In genomic region chr10:43054593-43054992, GRCh38 we compare ENCODE assay signal across 29 cellular contexts.
"Had no signal": no experiment of that assay in that cellular context is flagged by ENCODE, and none has a peak within 500 bp of the region (broad histone marks: within the 10 kb centered on the region; RNA-seq: fewer than 3 reads in every experiment).

No MANE protein-coding gene starts in this region.

- H3K27ac Mint-ChIP-seq: activated naive CD4-positive, alpha-beta T cell treated with anti-CD3 and anti-CD28 coated beads, Interleukin-2, amount 50 U/mL, for 24 hours; activated naive CD8-positive, alpha-beta T cell treated with anti-CD3 and anti-CD28 coated beads, Interleukin-2, amount 50 U/mL, for 24 hours; immature natural killer cell; T-helper 2 cell treated with Interferon-gamma antibody and Interleukin-4, amounts not matched to agents 5 μg/mL and 100 μg/mL, for 36 hours had no signal

- H3K9ac ChIP-seq: parathyroid adenoma had no signal

- H3K27me3 ChIP-seq: uterus had no signal

- H3K4me1 Mint-ChIP-seq: activated naive CD4-positive, alpha-beta T cell treated with anti-CD3 and anti-CD28 coated beads, Interleukin-2, amount 50 U/mL, for 24 hours; activated naive CD8-positive, alpha-beta T cell treated with anti-CD3 and anti-CD28 coated beads, Interleukin-2, amount 50 U/mL, for 24 hours; central memory CD8-positive, alpha-beta T cell; immature natural killer cell had no signal

- H3K27ac ChIP-seq: breast epithelium, esophagus muscularis mucosa, foreskin keratinocyte, heart left ventricle, left lung, parathyroid adenoma, psoas muscle, thoracic aorta, uterus had no signal

- H3K4me3 ChIP-seq: breast epithelium, esophagus muscularis mucosa, heart left ventricle, left lung, psoas muscle, thoracic aorta, uterus had no signal

- H3K36me3 ChIP-seq: breast epithelium, esophagus muscularis mucosa, heart left ventricle, left lung, thoracic aorta, uterus had no signal

- H3K36me3 Mint-ChIP-seq: activated naive CD4-positive, alpha-beta T cell treated with anti-CD3 and anti-CD28 coated beads, Interleukin-2, amount 50 U/mL, for 24 hours; immature natural killer cell had no signal

- ATAC-seq: activated naive CD8-positive, alpha-beta T cell treated with anti-CD3 and anti-CD28 coated beads, Interleukin-2, amount 50 U/mL, for 24 hours; foreskin keratinocyte; heart left ventricle; left lung; psoas muscle; stimulated activated naive CD8-positive, alpha-beta T cell treated with anti-CD3 and anti-CD28 coated beads, Interleukin-15, Interleukin-2, amounts not matched to agents 100 U/mL and 50 U/mL, for 24 hours had no signal

- H3K9me3 ChIP-seq: breast epithelium, esophagus muscularis mucosa, heart left ventricle, left lung, psoas muscle, thoracic aorta, uterus had no signal

- H3K9me3 Mint-ChIP-seq: activated naive CD4-positive, alpha-beta T cell treated with anti-CD3 and anti-CD28 coated beads, Interleukin-2, amount 50 U/mL, for 24 hours; activated naive CD8-positive, alpha-beta T cell treated with anti-CD3 and anti-CD28 coated beads, Interleukin-2, amount 50 U/mL, for 24 hours; central memory CD8-positive, alpha-beta T cell; immature natural killer cell; T-helper 2 cell treated with Interferon-gamma antibody and Interleukin-4, amounts not matched to agents 5 μg/mL and 100 μg/mL, for 36 hours had no signal

- H3K4me3 Mint-ChIP-seq: activated naive CD4-positive, alpha-beta T cell treated with anti-CD3 and anti-CD28 coated beads, Interleukin-2, amount 50 U/mL, for 24 hours; activated naive CD8-positive, alpha-beta T cell treated with anti-CD3 and anti-CD28 coated beads, Interleukin-2, amount 50 U/mL, for 24 hours; central memory CD8-positive, alpha-beta T cell; immature natural killer cell; T-helper 2 cell treated with Interferon-gamma antibody and Interleukin-4, amounts not matched to agents 5 μg/mL and 100 μg/mL, for 36 hours had no signal

- DNase-seq: activated CD4-positive, alpha-beta T cell treated with anti-CD3 and anti-CD28 coated beads for 48 hours; activated CD4-positive, alpha-beta T cell treated with anti-CD3 and anti-CD28 coated beads, Interleukin-2, amount 50 U/mL, for 48 hours; activated CD4-positive, CD25-positive, alpha-beta regulatory T cell; activated CD8-positive, alpha-beta memory T cell treated with anti-CD3 and anti-CD28 coated beads for 24 hours; activated gamma-delta T cell; activated naive CD8-positive, alpha-beta T cell treated with anti-CD3 and anti-CD28 coated beads, Interleukin-2, amount 50 U/mL, for 24 hours; activated T-cell treated with anti-CD3 and anti-CD28 coated beads, Interleukin-2, amount 50 U/mL, for 1 hour; amygdala; dermis blood vessel endothelial cell; effector CD4-positive, alpha-beta T cell; foreskin keratinocyte; hypothalamus; immature natural killer cell; stimulated activated CD4-positive, alpha-beta T cell treated with anti-CD3 and anti-CD28 coated beads, Interleukin-12 subunit alpha, Interleukin-12 subunit beta, amount 100 ng/mL, for 4 hours; stimulated activated CD4-positive, alpha-beta T cell treated with anti-CD3 and anti-CD28 coated beads, Interleukin-4, amount 100 ng/mL, for 1 hour; stimulated activated naive CD8-positive, alpha-beta T cell treated with anti-CD3 and anti-CD28 coated beads, Interleukin-15, Interleukin-2, amounts not matched to agents 100 U/mL and 50 U/mL, for 24 hours; T-helper 1 cell; trophoblast cell; uterus had no signal

- H3K4me1 ChIP-seq: breast epithelium, esophagus muscularis mucosa, foreskin keratinocyte, heart left ventricle, left lung, psoas muscle, uterus had no signal
